ENCODE assay signal across 1 cellular context in genomic region chr1:234725177-234726132, GRCh38.
A peak's percentile ranks its signal among the peaks of the same experiment; 100 is the strongest.
TF ChIP-seq lines count a peak whose summit lies in the region.

No MANE protein-coding gene starts in this region.

TF ChIP-seq in HepG2, 621 proteins besides CTCF, POLR2A, EP300 and RAD21 (continued from another document and continues in another):
- TF ChIP-seq ARID4A (CRISPR knock-in tag; IDR thresholded peaks at IDR 0.05; ENCODE audit: borderline replicate concordance), result no peak; the same call in 1 of the 2 replicates
- TF ChIP-seq, protein P1, sequence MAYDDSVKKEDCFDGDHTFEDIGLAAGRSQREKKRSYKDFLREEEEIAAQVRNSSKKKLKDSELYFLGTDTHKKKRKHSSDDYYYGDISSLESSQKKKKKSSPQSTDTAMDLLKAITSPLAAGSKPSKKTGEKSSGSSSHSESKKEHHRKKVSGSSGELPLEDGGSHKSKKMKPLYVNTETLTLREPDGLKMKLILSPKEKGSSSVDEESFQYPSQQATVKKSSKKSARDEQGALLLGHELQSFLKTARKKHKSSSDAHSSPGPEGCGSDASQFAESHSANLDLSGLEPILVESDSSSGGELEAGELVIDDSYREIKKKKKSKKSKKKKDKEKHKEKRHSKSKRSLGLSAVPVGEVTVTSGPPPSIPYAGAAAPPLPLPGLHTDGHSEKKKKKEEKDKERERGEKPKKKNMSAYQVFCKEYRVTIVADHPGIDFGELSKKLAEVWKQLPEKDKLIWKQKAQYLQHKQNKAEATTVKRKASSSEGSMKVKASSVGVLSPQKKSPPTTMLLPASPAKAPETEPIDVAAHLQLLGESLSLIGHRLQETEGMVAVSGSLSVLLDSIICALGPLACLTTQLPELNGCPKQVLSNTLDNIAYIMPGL (CRISPR knock-in tag; IDR thresholded peaks at IDR 0.05; ENCODE audit: borderline replicate concordance in 1 of 2, low read depth in 1 of 2), result peak in 1 of 2 experiments; percentile 18; a peak in 1 of 4 replicates
- peak; percentile 63 for TF ChIP-seq FOSL2 (CRISPR knock-in tag; IDR thresholded peaks at IDR 0.05)
- TF ChIP-seq ZNF292 (CRISPR knock-in tag; IDR thresholded peaks at IDR 0.05; ENCODE audit: borderline replicate concordance, low read depth), result no peak
- no peak; the same call in 1 of the 2 replicates for TF ChIP-seq ZNF350 (CRISPR knock-in tag; IDR thresholded peaks at IDR 0.05; ENCODE audit: borderline replicate concordance, low read depth)
- no peak for TF ChIP-seq SAFB2 (CRISPR knock-in tag; IDR thresholded peaks at IDR 0.05; ENCODE audit: borderline replicate concordance, low read depth)
- TF ChIP-seq ZFY (CRISPR knock-in tag; IDR thresholded peaks at IDR 0.05), result 0 out of 2 replicates have a peak, but pooled peaks have one; percentile 3
- no peak for TF ChIP-seq ZBTB42 (CRISPR knock-in tag; IDR thresholded peaks at IDR 0.05)
- no peak for TF ChIP-seq ZNF713 (CRISPR knock-in tag; IDR thresholded peaks at IDR 0.05)
- no peak for TF ChIP-seq GABPB1 (CRISPR knock-in tag; IDR thresholded peaks at IDR 0.05)
- TF ChIP-seq ZNF263 (CRISPR knock-in tag; IDR thresholded peaks at IDR 0.05), result peak; percentile 62
- TF ChIP-seq, protein P2, sequence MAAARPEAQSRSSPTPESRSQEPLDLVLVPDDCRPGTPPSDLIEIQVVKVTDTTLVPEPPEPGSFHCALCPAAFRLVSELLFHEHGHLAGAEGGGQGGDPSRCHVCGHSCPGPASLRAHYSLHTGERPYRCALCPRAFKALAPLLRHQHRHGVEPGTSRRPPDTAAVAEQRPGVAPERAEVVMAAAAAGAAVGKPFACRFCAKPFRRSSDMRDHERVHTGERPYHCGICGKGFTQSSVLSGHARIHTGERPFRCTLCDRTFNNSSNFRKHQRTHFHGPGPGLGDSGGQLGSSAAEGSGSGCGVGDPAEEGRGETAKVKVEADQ (CRISPR knock-in tag; IDR thresholded peaks at IDR 0.05; ENCODE audit: borderline replicate concordance), result 0 out of 2 replicates have a peak, but pooled peaks have one; percentile 34
- no peak for TF ChIP-seq GATA4 (IDR thresholded peaks at IDR 0.05; ENCODE audit: borderline replicate concordance, low read depth)
- no peak for TF ChIP-seq KMT2A (CRISPR knock-in tag; IDR thresholded peaks at IDR 0.05)
- TF ChIP-seq AGO2 (optimal IDR thresholded peaks at IDR 0.05; ENCODE audit: low read depth, low read length), result peak; percentile 42
- no peak for TF ChIP-seq PITX1 (CRISPR knock-in tag; IDR thresholded peaks at IDR 0.05)
- 0 out of 2 replicates have a peak, but pooled peaks have one; percentile 48 for TF ChIP-seq ZNF589 (CRISPR knock-in tag; conservative IDR thresholded peaks at IDR 0.05)
- TF ChIP-seq, protein P3, sequence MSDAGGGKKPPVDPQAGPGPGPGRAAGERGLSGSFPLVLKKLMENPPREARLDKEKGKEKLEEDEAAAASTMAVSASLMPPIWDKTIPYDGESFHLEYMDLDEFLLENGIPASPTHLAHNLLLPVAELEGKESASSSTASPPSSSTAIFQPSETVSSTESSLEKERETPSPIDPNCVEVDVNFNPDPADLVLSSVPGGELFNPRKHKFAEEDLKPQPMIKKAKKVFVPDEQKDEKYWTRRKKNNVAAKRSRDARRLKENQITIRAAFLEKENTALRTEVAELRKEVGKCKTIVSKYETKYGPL (CRISPR knock-in tag; IDR thresholded peaks at IDR 0.05), result 0 out of 2 replicates have a peak, but pooled peaks have one; percentile 1
- TF ChIP-seq, protein P4, sequence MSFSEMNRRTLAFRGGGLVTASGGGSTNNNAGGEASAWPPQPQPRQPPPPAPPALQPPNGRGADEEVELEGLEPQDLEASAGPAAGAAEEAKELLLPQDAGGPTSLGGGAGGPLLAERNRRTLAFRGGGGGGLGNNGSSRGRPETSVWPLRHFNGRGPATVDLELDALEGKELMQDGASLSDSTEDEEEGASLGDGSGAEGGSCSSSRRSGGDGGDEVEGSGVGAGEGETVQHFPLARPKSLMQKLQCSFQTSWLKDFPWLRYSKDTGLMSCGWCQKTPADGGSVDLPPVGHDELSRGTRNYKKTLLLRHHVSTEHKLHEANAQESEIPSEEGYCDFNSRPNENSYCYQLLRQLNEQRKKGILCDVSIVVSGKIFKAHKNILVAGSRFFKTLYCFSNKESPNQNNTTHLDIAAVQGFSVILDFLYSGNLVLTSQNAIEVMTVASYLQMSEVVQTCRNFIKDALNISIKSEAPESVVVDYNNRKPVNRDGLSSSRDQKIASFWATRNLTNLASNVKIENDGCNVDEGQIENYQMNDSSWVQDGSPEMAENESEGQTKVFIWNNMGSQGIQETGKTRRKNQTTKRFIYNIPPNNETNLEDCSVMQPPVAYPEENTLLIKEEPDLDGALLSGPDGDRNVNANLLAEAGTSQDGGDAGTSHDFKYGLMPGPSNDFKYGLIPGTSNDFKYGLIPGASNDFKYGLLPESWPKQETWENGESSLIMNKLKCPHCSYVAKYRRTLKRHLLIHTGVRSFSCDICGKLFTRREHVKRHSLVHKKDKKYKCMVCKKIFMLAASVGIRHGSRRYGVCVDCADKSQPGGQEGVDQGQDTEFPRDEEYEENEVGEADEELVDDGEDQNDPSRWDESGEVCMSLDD (CRISPR knock-in tag; IDR thresholded peaks at IDR 0.05; ENCODE audit: borderline replicate concordance), result peak; percentile 59; the same call in 1 of the 2 replicates
- TF ChIP-seq ZFYVE20 (CRISPR knock-in tag; IDR thresholded peaks at IDR 0.05; ENCODE audit: borderline replicate concordance, low read depth), result no peak
- no peak for TF ChIP-seq ZNF570 (CRISPR knock-in tag; IDR thresholded peaks at IDR 0.05; ENCODE audit: borderline replicate concordance)
- TF ChIP-seq PAXIP1 (CRISPR knock-in tag; conservative IDR thresholded peaks at IDR 0.05), result 0 out of 2 replicates have a peak, but pooled peaks have one; percentile 17
- peak; percentile 63 for TF ChIP-seq SKIL (CRISPR knock-in tag; IDR thresholded peaks at IDR 0.05; ENCODE audit: borderline replicate concordance)
- TF ChIP-seq ZSCAN25 (CRISPR knock-in tag; IDR thresholded peaks at IDR 0.05), result peak; percentile 56; the same call in 1 of the 2 replicates
- TF ChIP-seq HOXA9 (CRISPR knock-in tag; IDR thresholded peaks at IDR 0.05; ENCODE audit: borderline replicate concordance), result 0 out of 2 replicates have a peak, but pooled peaks have one; percentile 65
- TF ChIP-seq, protein P5, sequence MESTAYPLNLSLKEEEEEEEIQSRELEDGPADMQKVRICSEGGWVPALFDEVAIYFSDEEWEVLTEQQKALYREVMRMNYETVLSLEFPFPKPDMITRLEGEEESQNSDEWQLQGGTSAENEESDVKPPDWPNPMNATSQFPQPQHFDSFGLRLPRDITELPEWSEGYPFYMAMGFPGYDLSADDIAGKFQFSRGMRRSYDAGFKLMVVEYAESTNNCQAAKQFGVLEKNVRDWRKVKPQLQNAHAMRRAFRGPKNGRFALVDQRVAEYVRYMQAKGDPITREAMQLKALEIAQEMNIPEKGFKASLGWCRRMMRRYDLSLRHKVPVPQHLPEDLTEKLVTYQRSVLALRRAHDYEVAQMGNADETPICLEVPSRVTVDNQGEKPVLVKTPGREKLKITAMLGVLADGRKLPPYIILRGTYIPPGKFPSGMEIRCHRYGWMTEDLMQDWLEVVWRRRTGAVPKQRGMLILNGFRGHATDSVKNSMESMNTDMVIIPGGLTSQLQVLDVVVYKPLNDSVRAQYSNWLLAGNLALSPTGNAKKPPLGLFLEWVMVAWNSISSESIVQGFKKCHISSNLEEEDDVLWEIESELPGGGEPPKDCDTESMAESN (CRISPR knock-in tag; conservative IDR thresholded peaks at IDR 0.05), result no peak; the same call in 1 of the 2 replicates
- peak; percentile 41; the same call in 1 of the 2 replicates for TF ChIP-seq NR2C2 (CRISPR knock-in tag; IDR thresholded peaks at IDR 0.05; ENCODE audit: borderline replicate concordance)
- TF ChIP-seq MAZ (IDR thresholded peaks at IDR 0.05; ENCODE audit: borderline replicate concordance, low read depth, low read length), result no peak; the same call in 1 of the 2 replicates
- TF ChIP-seq MAZ (CRISPR knock-in tag; IDR thresholded peaks at IDR 0.05; ENCODE audit: low read depth), result no peak
- TF ChIP-seq ZNF232 (CRISPR knock-in tag; IDR thresholded peaks at IDR 0.05; ENCODE audit: borderline replicate concordance), result no peak
- peak; percentile 66; the same call in 1 of the 2 replicates for TF ChIP-seq KDM5B (CRISPR knock-in tag; IDR thresholded peaks at IDR 0.05; ENCODE audit: borderline replicate concordance)
- peak; percentile 11 for TF ChIP-seq TEAD3 (CRISPR knock-in tag; optimal IDR thresholded peaks at IDR 0.05; ENCODE audit: borderline replicate concordance)
- no peak for TF ChIP-seq PREB (CRISPR knock-in tag; IDR thresholded peaks at IDR 0.05)
